ENCODE assay signal across 18 cellular contexts in genomic region chr5:164098979-164099378, GRCh38.
DNase-seq lines count a peak whose midpoint lies in the region; ATAC-seq lines count a peak whose summit lies in the region.
"Had no signal": no experiment of that assay in that cellular context is flagged by ENCODE, and none has a peak within 500 bp of the region (broad histone marks: within the 10 kb centered on the region; RNA-seq: fewer than 3 reads in every experiment).

No MANE protein-coding gene starts in this region.

- peaks cover 5% of the 10 kb centered on the region for H3K9me3 Mint-ChIP-seq in stimulated activated effector memory CD8-positive, alpha-beta T cell treated with anti-CD3 and anti-CD28 coated beads, Interleukin-12 subunit alpha, Interleukin-12 subunit beta, amount 100 ng/mL, for 72 hours
- H3K9me3 Mint-ChIP-seq: GM23338 had no signal

- no peaks in the 10 kb centered on the region for H3K79me1 ChIP-seq in trophoblast cell (ENCODE audit: low read length)

- H3K27me3 ChIP-seq in trophoblast cell (ENCODE audit: insufficient read depth, low read length) = no peaks in the 10 kb centered on the region
- H3K27me3 ChIP-seq: BLaER1 had no signal

- H3K36me3 ChIP-seq in trophoblast cell (ENCODE audit: control insufficient read depth in 1 of 2, insufficient read depth in 2 of 2, low read length in 2 of 2) = no peaks in the 10 kb centered on the region
- H3K36me3 ChIP-seq: BLaER1 had no signal

- H4K8ac ChIP-seq in trophoblast cell (ENCODE audit: low read depth, low read length) = no peak overlapping the region

- no peaks in the 10 kb centered on the region for H3K36me3 Mint-ChIP-seq in stimulated activated effector memory CD8-positive, alpha-beta T cell treated with anti-CD3 and anti-CD28 coated beads, Interleukin-12 subunit alpha, Interleukin-12 subunit beta, amount 100 ng/mL, for 72 hours
- H3K36me3 Mint-ChIP-seq: CD4-positive, CD25-positive, alpha-beta regulatory T cell; CD8-positive, alpha-beta memory T cell had no signal

- no peak overlapping the region for H2AK5ac ChIP-seq in trophoblast cell (ENCODE audit: low read length)

- 100% methylated on average over 2 of the region's 6 CpGs for WGBS in trophoblast cell (ENCODE audit: extremely low coverage, insufficient coverage, insufficient read length)

- H3K4me3 ChIP-seq in trophoblast cell (ENCODE audit: low read depth, low read length) = no peak overlapping the region
- H3K4me3 ChIP-seq: BLaER1, GM23338 had no signal

- no peak overlapping the region for H3K4me2 ChIP-seq in trophoblast cell (ENCODE audit: low read length)
- H3K4me2 ChIP-seq: BLaER1, GM23338 had no signal

- H3K18ac ChIP-seq in trophoblast cell (ENCODE audit: low read length) = no peak overlapping the region

- H3K4me3 Mint-ChIP-seq in stimulated activated effector memory CD8-positive, alpha-beta T cell treated with anti-CD3 and anti-CD28 coated beads, Interleukin-12 subunit alpha, Interleukin-12 subunit beta, amount 100 ng/mL, for 72 hours = no peak overlapping the region
- H3K4me3 Mint-ChIP-seq: B cell; CD4-positive, CD25-positive, alpha-beta regulatory T cell; CD8-positive, alpha-beta memory T cell; GM23338; H9 had no signal

- no peak overlapping the region for H3K23ac ChIP-seq in trophoblast cell (ENCODE audit: low read length)

- no peak overlapping the region for H2BK12ac ChIP-seq in trophoblast cell (ENCODE audit: low read length)

- H3K4me1 Mint-ChIP-seq in stimulated activated effector memory CD8-positive, alpha-beta T cell treated with anti-CD3 and anti-CD28 coated beads, Interleukin-12 subunit alpha, Interleukin-12 subunit beta, amount 100 ng/mL, for 72 hours = no peaks in the 10 kb centered on the region
- H3K4me1 Mint-ChIP-seq: B cell; CD4-positive, CD25-positive, alpha-beta regulatory T cell; CD8-positive, alpha-beta memory T cell had no signal

- no peaks in the 10 kb centered on the region for H3K4me1 ChIP-seq in trophoblast cell (ENCODE audit: control insufficient read depth in 1 of 2, insufficient read depth in 2 of 2, low read length in 2 of 2)

- H2BK5ac ChIP-seq in trophoblast cell (ENCODE audit: low read depth, low read length, poor library complexity) = no peak overlapping the region

- no peak overlapping the region for H2AFZ ChIP-seq in trophoblast cell (ENCODE audit: insufficient read depth, low read length, poor library complexity)
- H2AFZ ChIP-seq: GM23338 had no signal

- no peak overlapping the region for H3K14ac ChIP-seq in trophoblast cell (ENCODE audit: low read length)

- ATAC-seq in stimulated activated effector memory CD8-positive, alpha-beta T cell treated with anti-CD3 and anti-CD28 coated beads, Interleukin-12 subunit alpha, Interleukin-12 subunit beta, amount 100 ng/mL, for 72 hours = peak; percentile 61
- ATAC-seq: GM23338, HCT116 had no signal

- no peak overlapping the region for H3K9ac ChIP-seq in trophoblast cell (ENCODE audit: low read length)
- H3K9ac ChIP-seq: BLaER1 had no signal

- H3K9me3 ChIP-seq in trophoblast cell (ENCODE audit: insufficient read depth, low read depth, low read length) = no peaks in the 10 kb centered on the region
- H3K9me3 ChIP-seq: BLaER1 had no signal

- no peaks in the 10 kb centered on the region for H3K79me2 ChIP-seq in trophoblast cell (ENCODE audit: control insufficient read depth, insufficient read depth, low read length, poor library complexity)

- H4K91ac ChIP-seq in trophoblast cell (ENCODE audit: low read depth, low read length) = no peak overlapping the region

- no peak overlapping the region for H3K27ac Mint-ChIP-seq in stimulated activated effector memory CD8-positive, alpha-beta T cell treated with anti-CD3 and anti-CD28 coated beads, Interleukin-12 subunit alpha, Interleukin-12 subunit beta, amount 100 ng/mL, for 72 hours
- H3K27ac Mint-ChIP-seq: B cell; CD4-positive, CD25-positive, alpha-beta regulatory T cell; CD8-positive, alpha-beta memory T cell; GM23338; H9 had no signal

- H3K4ac ChIP-seq in trophoblast cell (ENCODE audit: low read depth, low read length) = no peak overlapping the region

- H3K27ac ChIP-seq in epithelial cell of prostate (peak overlapping the region; percentile 24), trophoblast cell (ENCODE audit: low read depth, low read length) (no peak overlapping the region)
- H3K27ac ChIP-seq: BLaER1, C4-2B had no signal

- H2BK120ac ChIP-seq in trophoblast cell (ENCODE audit: insufficient read depth, low read length, poor library complexity) = no peak overlapping the region

- peak; percentile 71 for DNase-seq in NCI-H460 (ENCODE audit: extremely low read depth, low read depth)
- no peak for DNase-seq in epithelial cell of prostate (ENCODE audit: low read depth, low spot score)
- no peak for DNase-seq in stimulated activated effector memory CD8-positive, alpha-beta T cell treated with anti-CD3 and anti-CD28 coated beads, Interleukin-12 subunit alpha, Interleukin-12 subunit beta, amount 100 ng/mL, for 72 hours (ENCODE audit: low spot score in 2 of 2)
- no peak for DNase-seq in midbrain (lab: John Stamatoyannopoulos, UW)
- no peak for DNase-seq in trophoblast cell
- DNase-seq in hepatic stellate cell (ENCODE audit: low spot score) = no peak
- DNase-seq: Calu3; CD4-positive, CD25-positive, alpha-beta regulatory T cell; CD8-positive, alpha-beta memory T cell; DMS53; DMS79 treated with DMSO at 0.1 percent for 48 hours; GF-D8; H9 had no signal

- no peak overlapping the region for H4K12ac ChIP-seq in trophoblast cell (ENCODE audit: low read depth, low read length)
